21 cellular contexts compared by ENCODE assay signal in the genomic region with DNA sequence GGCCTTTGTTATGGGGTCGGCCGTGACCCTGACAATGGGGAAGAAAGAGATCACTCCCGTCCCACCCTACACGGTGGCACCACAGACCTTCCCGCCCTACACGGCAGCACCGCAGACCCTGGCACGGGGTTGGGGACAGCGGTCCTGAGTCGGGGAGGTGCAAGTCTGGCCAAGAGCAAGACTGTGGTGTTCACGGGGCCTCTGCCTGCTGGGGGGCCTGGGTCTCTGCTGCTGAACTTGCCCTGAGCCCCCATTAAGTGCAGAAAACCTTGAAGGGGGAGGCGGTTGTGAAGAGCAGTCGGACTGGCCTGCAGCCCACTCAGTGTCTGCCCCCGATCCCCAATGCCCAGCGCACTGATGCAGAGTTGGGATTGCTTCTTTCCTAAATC.
"Had no signal": no experiment of that assay in that cellular context is flagged by ENCODE, and none has a peak within 500 bp of the region (broad histone marks: within the 10 kb centered on the region; RNA-seq: fewer than 3 reads in every experiment).

No MANE protein-coding gene starts in this region.

- H3K4me1 ChIP-seq: vagina had no signal

- H3K9me3 Mint-ChIP-seq: activated naive CD4-positive, alpha-beta T cell treated with anti-CD3 and anti-CD28 coated beads, Interleukin-2, amount 50 U/mL, for 72 hours; activated T-cell treated with anti-CD3 and anti-CD28 coated beads, Interleukin-2, amount 50 U/mL, for 72 hours; natural killer cell treated with Interleukin-12 subunit alpha and Interleukin-12 subunit beta and Interleukin-15 and Interleukin-18, amount 100 ng/mL, for 72 hours; type B pancreatic cell had no signal

- ATAC-seq: activated naive CD4-positive, alpha-beta T cell treated with anti-CD3 and anti-CD28 coated beads, Interleukin-2, amount 50 U/mL, for 72 hours; activated T-cell treated with anti-CD3 and anti-CD28 coated beads, Interleukin-2, amount 50 U/mL, for 72 hours; left colon; sciatic nerve had no signal

- H3K27ac Mint-ChIP-seq: activated naive CD4-positive, alpha-beta T cell treated with anti-CD3 and anti-CD28 coated beads, Interleukin-2, amount 50 U/mL, for 72 hours; activated T-cell treated with anti-CD3 and anti-CD28 coated beads, Interleukin-2, amount 50 U/mL, for 72 hours; brain; natural killer cell treated with Interleukin-12 subunit alpha and Interleukin-12 subunit beta and Interleukin-15 and Interleukin-18, amount 100 ng/mL, for 72 hours; type B pancreatic cell had no signal

- H3K4me3 Mint-ChIP-seq: activated T-cell treated with anti-CD3 and anti-CD28 coated beads, Interleukin-2, amount 50 U/mL, for 72 hours; brain; natural killer cell treated with Interleukin-12 subunit alpha and Interleukin-12 subunit beta and Interleukin-15 and Interleukin-18, amount 100 ng/mL, for 72 hours; type B pancreatic cell had no signal

- H3K36me3 ChIP-seq: esophagus muscularis mucosa, thoracic aorta, vagina had no signal

- DNase-seq: activated CD4-positive, CD25-positive, alpha-beta regulatory T cell treated with anti-CD3 and anti-CD28 coated beads, Interleukin-2, amount 50 U/mL, for 72 hours; activated gamma-delta T cell treated with Interleukin-2 at 50 U/mL for 16 hours; activated T-cell treated with anti-CD3 and anti-CD28 coated beads, Interleukin-2, amount 50 U/mL, for 72 hours; caudate nucleus; effector memory CD4-positive, alpha-beta T cell; glutamatergic neuron; left colon; midbrain; SK-N-SH; stimulated activated CD4-positive, alpha-beta T cell treated with anti-CD3 and anti-CD28 coated beads, Interleukin-4, amount 100 ng/mL, for 24 hours; stimulated activated naive CD4-positive, alpha-beta T cell treated with Interleukin-2 at 50 U/mL for 16 hours had no signal

- H3K9me3 ChIP-seq: esophagus muscularis mucosa, SK-N-SH, thoracic aorta, vagina had no signal

- H3K4me3 ChIP-seq: esophagus muscularis mucosa, smooth muscle cell, thoracic aorta, vagina had no signal

- H3K36me3 Mint-ChIP-seq: activated naive CD4-positive, alpha-beta T cell treated with anti-CD3 and anti-CD28 coated beads, Interleukin-2, amount 50 U/mL, for 72 hours; brain; natural killer cell treated with Interleukin-12 subunit alpha and Interleukin-12 subunit beta and Interleukin-15 and Interleukin-18, amount 100 ng/mL, for 72 hours; type B pancreatic cell had no signal

- H3K27me3 Mint-ChIP-seq: brain; natural killer cell treated with Interleukin-12 subunit alpha and Interleukin-12 subunit beta and Interleukin-15 and Interleukin-18, amount 100 ng/mL, for 72 hours had no signal

- H3K27ac ChIP-seq: esophagus muscularis mucosa, thoracic aorta, vagina, VCaP had no signal

- H3K27me3 ChIP-seq: vagina had no signal
